In genomic region chr20:53642196-53643030, GRCh38 we compare ENCODE assay signal across 8 cellular contexts. TPM values are rescaled to one million over a fixed set of nuclear protein-coding genes. Genes with fewer than 3 reads are reported as not detected.
DNase-seq lines count a peak whose midpoint lies in the region; ATAC-seq and TF ChIP-seq lines count a peak whose summit lies in the region.

No MANE protein-coding gene starts in this region.

- no peaks in the 10 kb centered on the region for H3K9me3 ChIP-seq in neuron (ENCODE audit: low read length)

- no peaks in the 10 kb centered on the region for H3K9me3 Mint-ChIP-seq in activated CD4-positive, alpha-beta T cell treated with anti-CD3 and anti-CD28 coated beads, Interleukin-2, amount 10 ng/mL, durations not matched to agents 7 days and 5 days

- H3K4me1 ChIP-seq in neuron (ENCODE audit: insufficient read depth, low read length): peaks cover 8% of the 10 kb centered on the region

- TF ChIP-seq CTCF in GM12865 (IDR thresholded peaks at IDR 0.05; ENCODE audit: insufficient read depth, low read depth, low read length, missing control alignments): no peak
- TF ChIP-seq CTCF in epithelial cell of proximal tubule (conservative IDR thresholded peaks at IDR 0.05; ENCODE audit: low read depth, low read length): no peak

- no peaks in the 10 kb centered on the region for H3K36me3 Mint-ChIP-seq in activated CD4-positive, alpha-beta T cell treated with anti-CD3 and anti-CD28 coated beads, Interleukin-2, amount 10 ng/mL, durations not matched to agents 7 days and 5 days (ENCODE audit: low read depth)

- H3K27me3 Mint-ChIP-seq in activated CD4-positive, alpha-beta T cell treated with anti-CD3 and anti-CD28 coated beads, Interleukin-2, amount 10 ng/mL, durations not matched to agents 7 days and 5 days: no peaks in the 10 kb centered on the region

- DNase-seq in GM12865 (ENCODE audit: low read depth) (peak; percentile 72), HCEC 1CT (peak; percentile 45), MV-4-11 (lab: John Stamatoyannopoulos, UW) (peak; percentile 98), epithelial cell of proximal tubule (ENCODE audit: low read depth) (peak; percentile 49), posterior vena cava (ENCODE audit: low spot score) (no peak)
- DNase-seq in activated CD4-positive, alpha-beta T cell treated with anti-CD3 and anti-CD28 coated beads, Interleukin-2, amount 10 ng/mL, durations not matched to agents 7 days and 5 days: peak; percentile 59

- no peaks in the 10 kb centered on the region for H3K36me3 ChIP-seq in neuron (ENCODE audit: insufficient read depth, low read length)

- H3K4me3 Mint-ChIP-seq in activated CD4-positive, alpha-beta T cell treated with anti-CD3 and anti-CD28 coated beads, Interleukin-2, amount 10 ng/mL, durations not matched to agents 7 days and 5 days: peak overlapping the region; percentile 62

- H3K27me3 ChIP-seq in neuron (ENCODE audit: insufficient read depth, low read length): no peaks in the 10 kb centered on the region

- peak overlapping the region; percentile 95 for H3K27ac Mint-ChIP-seq in activated CD4-positive, alpha-beta T cell treated with anti-CD3 and anti-CD28 coated beads, Interleukin-2, amount 10 ng/mL, durations not matched to agents 7 days and 5 days

- POLR2A ChIA-PET in activated CD4-positive, alpha-beta T cell treated with anti-CD3 and anti-CD28 coated beads, Interleukin-2, amount 10 ng/mL, durations not matched to agents 7 days and 5 days (lab: Charles Lee): interaction anchor here (0.5 to 1.6 kb wide), 4 partner anchors 60 to 195 kb away, joined by 3 to 6 read pairs (median 3); no protein-coding TSS in a partner anchor

- peak overlapping the region; percentile 60 for H2AFZ ChIP-seq in neuron (ENCODE audit: low read depth, low read length)

- ATAC-seq in HG02571 (IDR thresholded peaks at IDR 0.05; ENCODE audit: unreplicated experiment): no peak

- peak overlapping the region; percentile 34 for H3K4me3 ChIP-seq in GM12865 (ENCODE audit: low read depth, low read length)
- H3K4me3 ChIP-seq in epithelial cell of proximal tubule (ENCODE audit: low read depth, low read length): no peak overlapping the region
- no peak overlapping the region for H3K4me3 ChIP-seq in neuron (ENCODE audit: low read length)

- H3K4me1 Mint-ChIP-seq in activated CD4-positive, alpha-beta T cell treated with anti-CD3 and anti-CD28 coated beads, Interleukin-2, amount 10 ng/mL, durations not matched to agents 7 days and 5 days: peaks cover 60% of the 10 kb centered on the region

- intact Hi-C loops in posterior vena cava (cut with DNase I): no loop called here

- CTCF ChIA-PET in activated CD4-positive, alpha-beta T cell treated with anti-CD3 and anti-CD28 coated beads, Interleukin-2, amount 10 ng/mL, durations not matched to agents 7 days and 5 days (lab: Charles Lee): interaction anchor here (0.6 to 1.7 kb wide), 8 partner anchors 10 to 274 kb away, joined by 3 to 9 read pairs (median 4); no protein-coding TSS in a partner anchor

RNA-seq across cellular contexts. Expression of gene ZNF217, which starts 48.8 kb away (rescaled TPM):
- total RNA-seq in activated CD4-positive, alpha-beta T cell treated with anti-CD3 and anti-CD28 coated beads, Interleukin-2, amount 10 ng/mL, durations not matched to agents 7 days and 5 days: 10 to 100 TPM; 97.5 to 99.7 TPM
- total RNA-seq in epithelial cell of proximal tubule (17.4 and 22.1 TPM in 2 replicates), posterior vena cava (10 to 100 TPM; 18.4 to 22.7 TPM)
